ENCODE assay signal across 36 cellular contexts in genomic region chrX:54794004-54794403, GRCh38. TPM values are rescaled to one million over a fixed set of nuclear protein-coding genes. Genes with fewer than 3 reads are reported as not detected.
"Had no signal": no experiment of that assay in that cellular context is flagged by ENCODE, and none has a peak within 500 bp of the region (broad histone marks: within the 10 kb centered on the region; RNA-seq: fewer than 3 reads in every experiment).

No MANE protein-coding gene starts in this region.

- H3K4me3 Mint-ChIP-seq: activated CD8-positive, alpha-beta T cell treated with anti-CD3 and anti-CD28 coated beads for 36 hours; activated naive CD8-positive, alpha-beta T cell treated with anti-CD3 and anti-CD28 coated beads for 36 hours; activated T-cell treated with anti-CD3 and anti-CD28 coated beads, Interleukin-2, amount 50 U/mL, for 72 hours; activated T-helper 17 cell treated with anti-CD3 and anti-CD28 coated beads, Interleukin-2, amount 50 U/mL, for 72 hours; T-cell; T-helper 17 cell had no signal

- H3K4me3 ChIP-seq: ascending aorta, MG63, SJSA1 had no signal

- ATAC-seq: activated CD8-positive, alpha-beta T cell treated with anti-CD3 and anti-CD28 coated beads for 36 hours; activated T-cell treated with anti-CD3 and anti-CD28 coated beads, Interleukin-2, amount 50 U/mL, for 72 hours; activated T-helper 17 cell treated with anti-CD3 and anti-CD28 coated beads, Interleukin-2, amount 50 U/mL, for 72 hours; Panc1; T-cell; T-helper 17 cell had no signal

- DNase-seq: activated CD4-positive, alpha-beta T cell treated with anti-CD3 and anti-CD28 coated beads for 1 hour; activated CD4-positive, alpha-beta T cell treated with anti-CD3 and anti-CD28 coated beads for 48 hours; activated CD4-positive, CD25-positive, alpha-beta regulatory T cell; activated CD8-positive, alpha-beta T cell treated with anti-CD3 and anti-CD28 coated beads for 36 hours; activated effector memory CD4-positive, alpha-beta T cell treated with anti-CD3 and anti-CD28 coated beads, Interleukin-2, amount 50 U/mL, for 16 hours; activated naive CD4-positive, alpha-beta T cell; activated naive CD4-positive, alpha-beta T cell treated with anti-CD3 and anti-CD28 coated beads, Interleukin-2, amount 50 U/mL, for 16 hours; activated naive CD8-positive, alpha-beta T cell treated with anti-CD3 and anti-CD28 coated beads for 36 hours; activated T-cell treated with anti-CD3 and anti-CD28 coated beads, Interleukin-2, amount 50 U/mL, for 1 hour; activated T-cell treated with anti-CD3 and anti-CD28 coated beads, Interleukin-2, amount 50 U/mL, for 72 hours; caudate nucleus; cerebellar nuclear complex; Karpas-422; KBM-7; MG63; NCI-H1048; NCI-H1105 treated with DMSO at 0.1 percent for 48 hours; NCI-H1436; NCI-H1694; NCI-H1930; NCI-H2081 treated with DMSO at 0.1 percent for 48 hours; NCI-H345; NCI-H524 treated with DMSO at 0.1 percent for 48 hours; RPMI8226; SHP77 treated with DMSO at 0.1 percent for 48 hours; SK-N-SH; T-cell; T-helper 17 cell; WERI-Rb-1 had no signal

- H3K36me3 ChIP-seq: ascending aorta, MG63, SJSA1, WERI-Rb-1 had no signal

- H3K4me1 ChIP-seq: ascending aorta, SJSA1 had no signal

- H3K4me1 Mint-ChIP-seq: activated naive CD8-positive, alpha-beta T cell treated with anti-CD3 and anti-CD28 coated beads for 36 hours; activated T-helper 17 cell treated with anti-CD3 and anti-CD28 coated beads, Interleukin-2, amount 50 U/mL, for 72 hours; T-cell; T-helper 17 cell had no signal

- H3K27me3 Mint-ChIP-seq: activated CD8-positive, alpha-beta T cell treated with anti-CD3 and anti-CD28 coated beads for 36 hours; activated naive CD8-positive, alpha-beta T cell treated with anti-CD3 and anti-CD28 coated beads for 36 hours; activated T-helper 17 cell treated with anti-CD3 and anti-CD28 coated beads, Interleukin-2, amount 50 U/mL, for 72 hours; T-helper 17 cell had no signal

- H3K36me3 Mint-ChIP-seq: activated naive CD8-positive, alpha-beta T cell treated with anti-CD3 and anti-CD28 coated beads for 36 hours; T-cell had no signal

- H3K27ac Mint-ChIP-seq: activated CD8-positive, alpha-beta T cell treated with anti-CD3 and anti-CD28 coated beads for 36 hours; activated naive CD8-positive, alpha-beta T cell treated with anti-CD3 and anti-CD28 coated beads for 36 hours; activated T-cell treated with anti-CD3 and anti-CD28 coated beads, Interleukin-2, amount 50 U/mL, for 72 hours; activated T-helper 17 cell treated with anti-CD3 and anti-CD28 coated beads, Interleukin-2, amount 50 U/mL, for 72 hours; T-cell; T-helper 17 cell had no signal

- H3K27ac ChIP-seq: ascending aorta, SJSA1, WERI-Rb-1 had no signal

- H3K9me3 ChIP-seq: ascending aorta, MG63, SJSA1, SK-N-SH had no signal

- H3K9me3 Mint-ChIP-seq: activated CD8-positive, alpha-beta T cell treated with anti-CD3 and anti-CD28 coated beads for 36 hours; activated naive CD8-positive, alpha-beta T cell treated with anti-CD3 and anti-CD28 coated beads for 36 hours; activated T-cell treated with anti-CD3 and anti-CD28 coated beads, Interleukin-2, amount 50 U/mL, for 72 hours; activated T-helper 17 cell treated with anti-CD3 and anti-CD28 coated beads, Interleukin-2, amount 50 U/mL, for 72 hours; T-cell had no signal

- H3K27me3 ChIP-seq: ascending aorta, MG63, SJSA1 had no signal

RNA-seq across cellular contexts. Expression of gene ITIH6, which starts 4.1 kb away (rescaled TPM):
- total RNA-seq: activated CD8-positive, alpha-beta memory T cell treated with anti-CD3 and anti-CD28 coated beads for 36 hours; activated CD8-positive, alpha-beta T cell treated with anti-CD3 and anti-CD28 coated beads for 36 hours; activated naive CD8-positive, alpha-beta T cell treated with anti-CD3 and anti-CD28 coated beads for 36 hours; activated T-cell treated with anti-CD3 and anti-CD28 coated beads, Interleukin-2, amount 50 U/mL, for 72 hours; activated T-helper 17 cell treated with anti-CD3 and anti-CD28 coated beads, Interleukin-2, amount 50 U/mL, for 72 hours; ascending aorta; bronchial epithelial cell; SJSA1; T-cell; T-helper 17 cell had no signal
- polyA plus RNA-seq: adipose tissue, SK-N-SH had no signal
